In the genomic region with DNA sequence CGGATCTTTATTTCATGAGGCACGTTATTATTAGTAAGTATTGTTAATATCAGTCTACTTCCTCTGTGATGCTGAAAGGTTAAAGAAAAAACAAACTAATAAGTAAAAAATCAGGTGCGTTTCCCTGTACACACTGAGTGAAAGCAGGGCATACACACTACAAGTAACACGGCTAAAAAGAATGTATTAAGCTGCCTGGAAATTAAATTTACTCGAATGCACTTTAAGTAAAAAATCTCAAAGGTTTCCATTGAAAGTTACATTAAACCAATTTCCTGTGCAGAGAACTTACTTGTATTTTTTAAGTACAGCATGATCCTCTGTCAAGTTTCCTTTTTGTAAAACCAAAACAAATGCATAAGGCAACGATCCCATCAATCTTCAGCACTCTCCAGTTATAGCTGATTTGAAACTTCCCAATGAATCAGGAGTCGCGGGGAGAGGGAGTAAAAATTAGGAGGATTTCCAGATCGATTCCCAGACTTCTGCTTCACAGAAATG, we compare ENCODE assay signal across 8 cellular contexts. TPM values are rescaled to one million over a fixed set of nuclear protein-coding genes. Genes with fewer than 3 reads are reported as not detected.
A peak's percentile ranks its signal among the peaks of the same experiment; 100 is the strongest.
DNase-seq lines count a peak whose midpoint lies in the region; ATAC-seq and TF ChIP-seq lines count a peak whose summit lies in the region.

No MANE protein-coding gene starts in this region.

- peaks cover 5% of the 10 kb centered on the region for H3K36me3 Mint-ChIP-seq in MCF 10A (ENCODE audit: insufficient read depth, unreplicated experiment)

- peak overlapping the region; percentile 61 for H3K27ac Mint-ChIP-seq in MCF 10A (ENCODE audit: low read depth, unreplicated experiment)

- H3K9me3 Mint-ChIP-seq in MCF 10A (ENCODE audit: unreplicated experiment) = no peaks in the 10 kb centered on the region

- peaks cover 23% of the 10 kb centered on the region for H3K4me1 Mint-ChIP-seq in MCF 10A (ENCODE audit: insufficient read depth, unreplicated experiment)

- DNase-seq in AG04450 (ENCODE audit: low read depth, low spot score) = no peak
- no peak for DNase-seq in MCF 10A (ENCODE audit: unreplicated experiment)
- no peak for DNase-seq in DMS114 treated with DMSO at 0.1 percent for 48 hours (lab: John Stamatoyannopoulos, UW; ENCODE audit: unreplicated experiment)
- no peak for DNase-seq in NK-92 (lab: John Stamatoyannopoulos, UW; ENCODE audit: unreplicated experiment)
- DNase-seq in head of caudate nucleus = no peak

- H3K36me3 ChIP-seq in HUES48 (ENCODE audit: control insufficient read depth, insufficient read depth, low read length) (no peaks in the 10 kb centered on the region), mucosa of rectum (ENCODE audit: control insufficient read depth in 2 of 2, insufficient read depth in 2 of 2, low read length in 2 of 2) (no peaks in the 10 kb centered on the region)

- CTCF ChIA-PET in AG04450 (lab: Charles Lee) (interaction anchor here (1.0 to 2.4 kb wide), 5 partner anchors 23 to 302 kb away, joined by 3 to 14 read pairs (median 3); no protein-coding TSS in a partner anchor), MCF 10A (lab: Yijun Ruan, JAX) (interaction anchor here (0.6 to 3.3 kb wide), 10 partner anchors 21 to 304 kb away, joined by 3 to 26 read pairs (median 3); no protein-coding TSS in a partner anchor)

- no peak overlapping the region for H3K9ac ChIP-seq in HUES48 (ENCODE audit: low read depth, low read length)
- H3K9ac ChIP-seq in mucosa of rectum (ENCODE audit: low read depth in 1 of 2, low read length in 2 of 2) = peak overlapping the region; percentile 69 to 83

- BruUV-seq in MCF 10A (replicated peaks; lab: Mats Ljungman, UMichigan) = TSS peak; percentile 29

- H3K27ac ChIP-seq in AG04450 (ENCODE audit: low read depth, low read length) (no peak overlapping the region), HUES48 (ENCODE audit: low read depth, low read length) (no peak overlapping the region), mucosa of rectum (ENCODE audit: low read depth in 2 of 2, low read length in 2 of 2) (peak overlapping the region; percentile 83 to 88)

- H3K27me3 Mint-ChIP-seq in MCF 10A (ENCODE audit: insufficient read depth, unreplicated experiment) = no peaks in the 10 kb centered on the region

- H3K4me3 ChIP-seq in AG04450 (ENCODE audit: low read depth, low read length) (peak overlapping the region; percentile 70), HUES48 (ENCODE audit: low read depth, low read length) (peak overlapping the region; percentile 73), mucosa of rectum (ENCODE audit: low read length in 2 of 2) (peak overlapping the region; percentile 91 to 97)

- no peak for ATAC-seq in HG02642 (IDR thresholded peaks at IDR 0.05; ENCODE audit: poor library complexity, unreplicated experiment)

- POLR2A ChIA-PET in AG04450 (lab: Yijun Ruan, JAX) = no interaction called here
- POLR2A ChIA-PET in MCF 10A (lab: Yijun Ruan, JAX) = interaction anchor here (0.7 to 1.9 kb wide), 9 partner anchors 8 to 1093 kb away, joined by 3 to 8 read pairs (median 4); a partner anchor contains a TSS

- H3K4me3 Mint-ChIP-seq in MCF 10A (ENCODE audit: unreplicated experiment) = peak overlapping the region; percentile 96

- intact Hi-C loops in MCF 10A (cut with micrococcal nuclease) (loop anchor here (1.0 kb wide), 1 partner anchor 188 kb away; no protein-coding TSS in a partner anchor), head of caudate nucleus (cut with DNase I) (no loop called here)

- H3K9me3 ChIP-seq in AG04450 (ENCODE audit: control insufficient read depth, insufficient read depth, low read length) (no peaks in the 10 kb centered on the region), HUES48 (ENCODE audit: control insufficient read depth, insufficient read depth, low read length) (no peaks in the 10 kb centered on the region), mucosa of rectum (ENCODE audit: control insufficient read depth in 2 of 2, low read length in 2 of 2) (no peaks in the 10 kb centered on the region)

- H3K4me1 ChIP-seq in HUES48 (ENCODE audit: control insufficient read depth, insufficient read depth, low read length) (peaks cover 11% of the 10 kb centered on the region), mucosa of rectum (ENCODE audit: control insufficient read depth in 2 of 2, insufficient read depth in 2 of 2, low read length in 2 of 2) (peaks cover 13 to 16% of the 10 kb centered on the region in 2 donors)

- H3K27me3 ChIP-seq in AG04450 (ENCODE audit: control insufficient read depth, insufficient read depth, low read length) (peaks cover 19% of the 10 kb centered on the region), HUES48 (ENCODE audit: control insufficient read depth, insufficient read depth, low read length) (peaks cover 37% of the 10 kb centered on the region), mucosa of rectum (ENCODE audit: control insufficient read depth in 2 of 2, insufficient read depth in 2 of 2, low read length in 2 of 2) (no peaks in the 10 kb centered on the region)

- TF ChIP-seq CTCF in AG04450 (IDR thresholded peaks at IDR 0.05; ENCODE audit: low read depth, low read length) (no peak), MCF 10A (IDR thresholded peaks at IDR 0.05; ENCODE audit: unreplicated experiment) (no peak)

RNA-seq across cellular contexts. Expression of a gene that starts 0.6 kb away (rescaled TPM):
- 0.27 and 0.35 TPM in 2 replicates for polyA plus RNA-seq in AG04450 (2011; rRNA removed)
- 0.51 and 0.61 TPM in 2 replicates for polyA minus RNA-seq in AG04450 (2011; rRNA and poly(A)+ RNA removed)
- total RNA-seq in MCF 10A (2022) = 3.0 and 5.7 TPM in 2 replicates

RNA-seq across cellular contexts. Expression of a gene that starts 48.1 kb away (rescaled TPM):
- 34.0 and 39.9 TPM in 2 replicates for polyA plus RNA-seq in AG04450 (2011; rRNA removed)
- 34.8 and 44.6 TPM in 2 replicates for polyA minus RNA-seq in AG04450 (2011; rRNA and poly(A)+ RNA removed)
- 97.4 and 108 TPM in 2 replicates for total RNA-seq in MCF 10A (2022)

Comparison
In these comparisons a context has a peak if more than half of its experiments do, and no peak if none do; other contexts are left out.
1. H3K27ac ChIP-seq: peak in mucosa of rectum (2 of 2); none in AG04450 (single experiment) and HUES48 (single experiment).
2. Peak in every context shown above with its lines, with median percentiles within 50 percentile points of each other: H3K4me3 ChIP-seq.